ENCODE assay signal across 29 cellular contexts in genomic region chr15:98001663-98002194, GRCh38.
"Had no signal": no experiment of that assay in that cellular context is flagged by ENCODE, and none has a peak within 500 bp of the region (broad histone marks: within the 10 kb centered on the region; RNA-seq: fewer than 3 reads in every experiment).

No MANE protein-coding gene starts in this region.

- H3K4me3 Mint-ChIP-seq: activated CD4-positive, alpha-beta T cell treated with anti-CD3 and anti-CD28 coated beads, Interleukin-2, amount 10 ng/mL, durations not matched to agents 24 days and 14 days; activated CD8-positive, alpha-beta T cell treated with anti-CD3 and anti-CD28 coated beads for 36 hours; activated naive CD4-positive, alpha-beta T cell treated with anti-CD3 and anti-CD28 coated beads, Interleukin-2, amount 50 U/mL, for 24 hours; activated naive CD8-positive, alpha-beta T cell treated with anti-CD3 and anti-CD28 coated beads, Interleukin-2, amount 10 ng/mL, durations not matched to agents 7 days and 5 days; activated T-cell treated with anti-CD3 and anti-CD28 coated beads, Interleukin-2, amount 50 U/mL, for 72 hours had no signal

- H3K27me3 ChIP-seq: ascending aorta, cardiac muscle cell, SJCRH30 had no signal

- DNase-seq: activated CD4-positive, alpha-beta T cell treated with anti-CD3 and anti-CD28 coated beads, Interleukin-2, amount 10 ng/mL, durations not matched to agents 24 days and 14 days; activated CD4-positive, alpha-beta T cell treated with anti-CD3 and anti-CD28 coated beads, Interleukin-2, amount 50 U/mL, for 4 hours; activated CD8-positive, alpha-beta T cell treated with anti-CD3 and anti-CD28 coated beads for 36 hours; activated gamma-delta T cell; activated naive CD4-positive, alpha-beta T cell treated with Interleukin-2 at 50 U/mL for 16 hours; activated naive CD8-positive, alpha-beta T cell treated with anti-CD3 and anti-CD28 coated beads, Interleukin-2, amount 10 ng/mL, durations not matched to agents 7 days and 5 days; activated T-cell treated with anti-CD3 and anti-CD28 coated beads, Interleukin-2, amount 50 U/mL, for 1 hour; activated T-cell treated with anti-CD3 and anti-CD28 coated beads, Interleukin-2, amount 50 U/mL, for 72 hours; amygdala; Karpas-422; NCI-H1105; NCI-H1417 treated with DMSO at 0.1 percent for 48 hours; NCI-H187 treated with DMSO at 0.1 percent for 48 hours; NCI-H2081; NCI-H2171 treated with DMSO at 0.1 percent for 48 hours; NCI-H2227 treated with DMSO at 0.1 percent for 48 hours; NCI-H446 treated with DMSO at 0.1 percent for 48 hours; NCI-H524; NCI-H69; SHP77; SJCRH30; T1000; WERI-Rb-1 had no signal

- H3K36me3 Mint-ChIP-seq: activated naive CD4-positive, alpha-beta T cell treated with anti-CD3 and anti-CD28 coated beads, Interleukin-2, amount 50 U/mL, for 24 hours; activated naive CD8-positive, alpha-beta T cell treated with anti-CD3 and anti-CD28 coated beads, Interleukin-2, amount 10 ng/mL, durations not matched to agents 7 days and 5 days had no signal

- H3K4me3 ChIP-seq: ascending aorta, cardiac muscle cell, SJCRH30, SK-N-MC had no signal

- H3K27ac ChIP-seq: ascending aorta, cardiac muscle cell, SJCRH30, SK-N-MC, WERI-Rb-1 had no signal

- H3K27me3 Mint-ChIP-seq: activated CD4-positive, alpha-beta T cell treated with anti-CD3 and anti-CD28 coated beads, Interleukin-2, amount 10 ng/mL, durations not matched to agents 24 days and 14 days; activated CD8-positive, alpha-beta T cell treated with anti-CD3 and anti-CD28 coated beads for 36 hours; activated naive CD4-positive, alpha-beta T cell treated with anti-CD3 and anti-CD28 coated beads, Interleukin-2, amount 50 U/mL, for 24 hours; activated naive CD8-positive, alpha-beta T cell treated with anti-CD3 and anti-CD28 coated beads, Interleukin-2, amount 10 ng/mL, durations not matched to agents 7 days and 5 days had no signal

- H3K9me3 ChIP-seq: ascending aorta had no signal

- ATAC-seq: activated CD8-positive, alpha-beta T cell treated with anti-CD3 and anti-CD28 coated beads for 36 hours; activated T-cell treated with anti-CD3 and anti-CD28 coated beads, Interleukin-2, amount 50 U/mL, for 72 hours; Panc1 had no signal

- H3K36me3 ChIP-seq: ascending aorta, cardiac muscle cell, SJCRH30, WERI-Rb-1 had no signal

- H3K9me3 Mint-ChIP-seq: activated CD4-positive, alpha-beta T cell treated with anti-CD3 and anti-CD28 coated beads, Interleukin-2, amount 10 ng/mL, durations not matched to agents 24 days and 14 days; activated CD8-positive, alpha-beta T cell treated with anti-CD3 and anti-CD28 coated beads for 36 hours; activated naive CD4-positive, alpha-beta T cell treated with anti-CD3 and anti-CD28 coated beads, Interleukin-2, amount 50 U/mL, for 24 hours; activated naive CD8-positive, alpha-beta T cell treated with anti-CD3 and anti-CD28 coated beads, Interleukin-2, amount 10 ng/mL, durations not matched to agents 7 days and 5 days; activated T-cell treated with anti-CD3 and anti-CD28 coated beads, Interleukin-2, amount 50 U/mL, for 72 hours; activated T-helper 2 cell treated with anti-CD3 and anti-CD28 coated beads, Interferon-gamma antibody, Interleukin-2, Interleukin-4, amounts not matched to agents 10 μg/mL and 5 μg/mL and 100 μg/mL, durations not matched to agents 14 hours and 24 hours and 36 hours had no signal

- H3K4me1 Mint-ChIP-seq: activated CD4-positive, alpha-beta T cell treated with anti-CD3 and anti-CD28 coated beads, Interleukin-2, amount 10 ng/mL, durations not matched to agents 24 days and 14 days; activated naive CD4-positive, alpha-beta T cell treated with anti-CD3 and anti-CD28 coated beads, Interleukin-2, amount 50 U/mL, for 24 hours; activated naive CD8-positive, alpha-beta T cell treated with anti-CD3 and anti-CD28 coated beads, Interleukin-2, amount 10 ng/mL, durations not matched to agents 7 days and 5 days had no signal

- H3K27ac Mint-ChIP-seq: activated CD4-positive, alpha-beta T cell treated with anti-CD3 and anti-CD28 coated beads, Interleukin-2, amount 10 ng/mL, durations not matched to agents 24 days and 14 days; activated CD8-positive, alpha-beta T cell treated with anti-CD3 and anti-CD28 coated beads for 36 hours; activated naive CD4-positive, alpha-beta T cell treated with anti-CD3 and anti-CD28 coated beads, Interleukin-2, amount 50 U/mL, for 24 hours; activated naive CD8-positive, alpha-beta T cell treated with anti-CD3 and anti-CD28 coated beads, Interleukin-2, amount 10 ng/mL, durations not matched to agents 7 days and 5 days; activated T-cell treated with anti-CD3 and anti-CD28 coated beads, Interleukin-2, amount 50 U/mL, for 72 hours; activated T-helper 2 cell treated with anti-CD3 and anti-CD28 coated beads, Interferon-gamma antibody, Interleukin-2, Interleukin-4, amounts not matched to agents 10 μg/mL and 5 μg/mL and 100 μg/mL, durations not matched to agents 14 hours and 24 hours and 36 hours had no signal

- H3K4me1 ChIP-seq: ascending aorta, SJCRH30 had no signal
